In genomic region chr13:98083507-98083906, GRCh38 we compare ENCODE assay signal across 1 cellular context.
TF ChIP-seq lines count a peak whose summit lies in the region.

No MANE protein-coding gene starts in this region.

TF ChIP-seq in HCT116, 20 proteins besides CTCF, POLR2A, EP300 and RAD21 (continued from another document):
- TF ChIP-seq ZBTB33 (IDR thresholded peaks at IDR 0.05; ENCODE audit: extremely low read depth, insufficient replicate concordance, low read length): no peak
- TF ChIP-seq EZH2 (IDR thresholded peaks at IDR 0.05): no peak
- TF ChIP-seq EZH2phosphoT487 (IDR thresholded peaks at IDR 0.05; ENCODE audit: borderline replicate concordance): no peak
- no peak for TF ChIP-seq CEBPB (IDR thresholded peaks at IDR 0.05; ENCODE audit: low read depth)
- no peak for TF ChIP-seq ATF3 (IDR thresholded peaks at IDR 0.05)
- no peak for TF ChIP-seq SP1 (IDR thresholded peaks at IDR 0.05; ENCODE audit: low read depth)
- TF ChIP-seq ZFX (IDR thresholded peaks at IDR 0.05): no peak
TF ChIP-seq in HCT116: peak in this region for 0.
